In the genomic region with DNA sequence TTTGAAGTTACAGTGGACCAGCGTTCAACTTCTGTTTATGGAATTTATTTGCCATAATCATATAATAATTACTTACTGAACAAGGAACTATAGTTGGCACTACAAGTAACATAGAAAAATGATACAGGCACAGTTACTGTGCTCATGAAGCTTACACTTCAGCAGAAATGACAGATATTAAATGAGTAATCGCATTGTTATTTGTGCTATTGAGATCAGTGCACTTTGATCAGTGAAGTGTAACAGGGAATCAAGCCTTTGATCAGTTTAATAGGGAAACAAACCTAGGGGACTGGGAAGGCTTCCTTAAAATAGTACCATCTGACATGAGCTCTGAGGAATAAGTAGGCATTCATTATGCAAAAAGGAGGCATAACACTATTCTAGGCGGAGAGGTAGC, we compare ENCODE assay signal across 26 cellular contexts. TPM values are rescaled to one million over a fixed set of nuclear protein-coding genes. Genes with fewer than 3 reads are reported as not detected.
A peak's percentile ranks its signal among the peaks of the same experiment; 100 is the strongest.
DNase-seq lines count a peak whose midpoint lies in the region; ATAC-seq and TF ChIP-seq lines count a peak whose summit lies in the region.
"Had no signal": no experiment of that assay in that cellular context is flagged by ENCODE, and none has a peak within 500 bp of the region (broad histone marks: within the 10 kb centered on the region; RNA-seq: fewer than 3 reads in every experiment).

No MANE protein-coding gene starts in this region.

- H3K9me3 Mint-ChIP-seq in activated naive CD4-positive, alpha-beta T cell treated with anti-CD3 and anti-CD28 coated beads, Interleukin-2, amount 50 U/mL, for 72 hours: no peaks in the 10 kb centered on the region
- H3K9me3 Mint-ChIP-seq: activated naive CD8-positive, alpha-beta T cell treated with anti-CD3 and anti-CD28 coated beads, Interleukin-2, amount 50 U/mL, for 24 hours; CD4-positive, alpha-beta T cell; T-helper 2 cell treated with Interferon-gamma antibody and Interleukin-4, amounts not matched to agents 5 μg/mL and 100 μg/mL, for 36 hours had no signal

- DNase-seq in LoVo (ENCODE audit: low spot score) (peak; percentile 80), colonic mucosa (no peak), kidney tubule cell (ENCODE audit: low spot score) (peak; percentile 87), upper lobe of left lung (no peak), NCI-H1092 treated with DMSO at 0.1 percent for 48 hours (lab: John Stamatoyannopoulos, UW) (no peak)
- no peak for DNase-seq in activated naive CD4-positive, alpha-beta T cell treated with anti-CD3 and anti-CD28 coated beads, Interleukin-2, amount 50 U/mL, for 72 hours (ENCODE audit: low spot score in 2 of 2)
- DNase-seq in activated effector memory CD4-positive, alpha-beta T cell treated with anti-CD3 and anti-CD28 coated beads, Interleukin-2, amount 50 U/mL, for 16 hours: no peak
- DNase-seq: activated CD4-positive, alpha-beta T cell treated with anti-CD3 and anti-CD28 coated beads for 48 hours; activated gamma-delta T cell treated with Interleukin-2 at 50 U/mL for 16 hours; activated naive CD8-positive, alpha-beta T cell treated with anti-CD3 and anti-CD28 coated beads, Interleukin-2, amount 50 U/mL, for 24 hours; activated T-cell treated with anti-CD3 and anti-CD28 coated beads, Interleukin-2, amount 50 U/mL, for 1 hour; CD4-positive, alpha-beta T cell; H7; heart left ventricle; KG1; mesenchymal stem cell; MV-4-11; NCI-H1694; NCI-H510A; stimulated activated naive CD4-positive, alpha-beta T cell treated with Interleukin-2 at 50 U/mL for 16 hours had no signal

- H3K36me3 ChIP-seq in colonic mucosa: no peaks in the 10 kb centered on the region
- H3K36me3 ChIP-seq in upper lobe of left lung: no peaks in the 10 kb centered on the region
- H3K36me3 ChIP-seq: heart left ventricle, prostate gland, thoracic aorta had no signal

- WGBS in upper lobe of left lung, 2 donors: 84% methylated on average over 3 of the region's 3 CpGs

- intact Hi-C loops in colonic mucosa (cut with DNase I): no loop called here

- H3K9ac ChIP-seq in colonic mucosa (ENCODE audit: low read depth in 2 of 2, low read length in 2 of 2): peak overlapping the region in 1 of 2 donors; percentile 73

- no peak overlapping the region for H3K27ac Mint-ChIP-seq in activated naive CD4-positive, alpha-beta T cell treated with anti-CD3 and anti-CD28 coated beads, Interleukin-2, amount 50 U/mL, for 72 hours
- H3K27ac Mint-ChIP-seq: activated naive CD8-positive, alpha-beta T cell treated with anti-CD3 and anti-CD28 coated beads, Interleukin-2, amount 50 U/mL, for 24 hours; CD4-positive, alpha-beta T cell had no signal

- H3K4me3 ChIP-seq in colonic mucosa: no peak overlapping the region
- H3K4me3 ChIP-seq in upper lobe of left lung: no peak overlapping the region
- H3K4me3 ChIP-seq: heart left ventricle, prostate gland, thoracic aorta had no signal

- TF ChIP-seq EP300 in upper lobe of left lung (IDR thresholded peaks at IDR 0.05): no peak

- H3K36me3 Mint-ChIP-seq in activated naive CD4-positive, alpha-beta T cell treated with anti-CD3 and anti-CD28 coated beads, Interleukin-2, amount 50 U/mL, for 72 hours: peaks cover 0 to 5% of the 10 kb centered on the region in 2 donors

- H3K27me3 ChIP-seq in colonic mucosa (no peaks in the 10 kb centered on the region), upper lobe of left lung (no peaks in the 10 kb centered on the region)
- H3K27me3 ChIP-seq: heart left ventricle had no signal

- TF ChIP-seq CTCF in colonic mucosa (IDR thresholded peaks at IDR 0.05) (no peak), upper lobe of left lung (IDR thresholded peaks at IDR 0.05) (no peak)

- H3K9me3 ChIP-seq in colonic mucosa: no peaks in the 10 kb centered on the region
- H3K9me3 ChIP-seq in upper lobe of left lung: no peaks in the 10 kb centered on the region
- H3K9me3 ChIP-seq: heart left ventricle, prostate gland, thoracic aorta had no signal

- no peak for TF ChIP-seq POLR2A in upper lobe of left lung (IDR thresholded peaks at IDR 0.05)

- peak overlapping the region; percentile 81 for H3K27ac ChIP-seq in colonic mucosa
- H3K27ac ChIP-seq in upper lobe of left lung: peak overlapping the region in 3 of 4 donors; percentile 32 to 73 (median 52)
- H3K27ac ChIP-seq: heart left ventricle, prostate gland, thoracic aorta had no signal

- H3K4me1 ChIP-seq in colonic mucosa: no peaks in the 10 kb centered on the region
- H3K4me1 ChIP-seq in upper lobe of left lung: no peaks in the 10 kb centered on the region
- H3K4me1 ChIP-seq: heart left ventricle, prostate gland had no signal

- ATAC-seq in upper lobe of left lung (ENCODE audit: low FRiP score in 2 of 2) (no peak), GM21825 (IDR thresholded peaks at IDR 0.05; ENCODE audit: unreplicated experiment) (no peak)
- no peak for ATAC-seq in activated naive CD4-positive, alpha-beta T cell treated with anti-CD3 and anti-CD28 coated beads, Interleukin-2, amount 50 U/mL, for 72 hours
- ATAC-seq: activated naive CD8-positive, alpha-beta T cell treated with anti-CD3 and anti-CD28 coated beads, Interleukin-2, amount 50 U/mL, for 24 hours; heart left ventricle; Right ventricle myocardium inferior; SK-N-SH treated with all-trans-retinoic acid at 6 μM for 48 hours had no signal

RNA-seq across cellular contexts. Expression of gene BCL2L15, which starts 0.4 kb away (rescaled TPM):
- total RNA-seq in colonic mucosa (100 to 1,000 TPM; 116 to 191 TPM), upper lobe of left lung (1 to 10 TPM; 1.0 to 6.2 (median 1.7) TPM)
- 1 to 10 TPM; 1.1 to 1.3 TPM for total RNA-seq in activated naive CD4-positive, alpha-beta T cell treated with anti-CD3 and anti-CD28 coated beads, Interleukin-2, amount 50 U/mL, for 72 hours
- total RNA-seq: H7, Right ventricle myocardium inferior had no signal

RNA-seq across cellular contexts. Expression of gene PTPN22, which starts 16.3 kb away (rescaled TPM):
- total RNA-seq in colonic mucosa (1 to 10 TPM; 3.7 to 5.9 TPM), upper lobe of left lung (10 to 100 TPM in 3 of 6 donors, 1 to 10 TPM in 3; 6.7 to 15.2 (median 9.9) TPM)
- 10 to 100 TPM; 54.4 to 55.3 TPM for total RNA-seq in activated naive CD4-positive, alpha-beta T cell treated with anti-CD3 and anti-CD28 coated beads, Interleukin-2, amount 50 U/mL, for 72 hours
- total RNA-seq: H7 had no signal

RNA-seq across cellular contexts. Expression of gene AP4B1, which starts 16.8 kb away (rescaled TPM):
- total RNA-seq in colonic mucosa: 10 to 100 TPM; 19.7 to 31.5 TPM
- 10 to 100 TPM in 5 of 6 donors, 1 to 10 TPM in 1; 6.2 to 29.3 (median 14.0) TPM for total RNA-seq in upper lobe of left lung
- 10 to 100 TPM; 58.9 to 71.6 TPM for total RNA-seq in activated naive CD4-positive, alpha-beta T cell treated with anti-CD3 and anti-CD28 coated beads, Interleukin-2, amount 50 U/mL, for 72 hours

RNA-seq across cellular contexts. Expression of gene DCLRE1B, which starts 17.4 kb away (rescaled TPM):
- 1 to 10 TPM; 5.4 to 9.5 TPM for total RNA-seq in colonic mucosa
- total RNA-seq in upper lobe of left lung: 1 to 10 TPM; 3.0 to 9.1 (median 6.7) TPM
- total RNA-seq in activated naive CD4-positive, alpha-beta T cell treated with anti-CD3 and anti-CD28 coated beads, Interleukin-2, amount 50 U/mL, for 72 hours: 10 to 100 TPM; 15.9 to 21.8 TPM

RNA-seq across cellular contexts. Expression of gene HIPK1, which starts 41.3 kb away (rescaled TPM):
- total RNA-seq in colonic mucosa: 10 to 100 TPM; 61.2 to 91.2 TPM
- 10 to 100 TPM; 31.4 to 85.5 (median 64.0) TPM for total RNA-seq in upper lobe of left lung
- 10 to 100 TPM; 43.7 to 75.8 TPM for total RNA-seq in activated naive CD4-positive, alpha-beta T cell treated with anti-CD3 and anti-CD28 coated beads, Interleukin-2, amount 50 U/mL, for 72 hours

Comparison
In these comparisons a context has a peak if more than half of its experiments do, and no peak if none do; other contexts are left out.
1. DNase-seq: peak in LoVo (single experiment) and kidney tubule cell (single experiment); none in colonic mucosa (single experiment), upper lobe of left lung (0 of 2), NCI-H1092 treated with DMSO at 0.1 percent for 48 hours (single experiment), activated naive CD4-positive, alpha-beta T cell treated with anti-CD3 and anti-CD28 coated beads, Interleukin-2, amount 50 U/mL, for 72 hours (0 of 2) and activated effector memory CD4-positive, alpha-beta T cell treated with anti-CD3 and anti-CD28 coated beads, Interleukin-2, amount 50 U/mL, for 16 hours (single experiment).
2. RNA of gene BCL2L15, which starts 0.4 kb away (total RNA-seq): 116 to 191 TPM in colonic mucosa; 1.0 to 6.2 TPM in upper lobe of left lung and 1.1 to 1.3 TPM in activated naive CD4-positive, alpha-beta T cell treated with anti-CD3 and anti-CD28 coated beads, Interleukin-2, amount 50 U/mL, for 72 hours; every median in the first group is over 10 times any median in the second.